In the genomic region with DNA sequence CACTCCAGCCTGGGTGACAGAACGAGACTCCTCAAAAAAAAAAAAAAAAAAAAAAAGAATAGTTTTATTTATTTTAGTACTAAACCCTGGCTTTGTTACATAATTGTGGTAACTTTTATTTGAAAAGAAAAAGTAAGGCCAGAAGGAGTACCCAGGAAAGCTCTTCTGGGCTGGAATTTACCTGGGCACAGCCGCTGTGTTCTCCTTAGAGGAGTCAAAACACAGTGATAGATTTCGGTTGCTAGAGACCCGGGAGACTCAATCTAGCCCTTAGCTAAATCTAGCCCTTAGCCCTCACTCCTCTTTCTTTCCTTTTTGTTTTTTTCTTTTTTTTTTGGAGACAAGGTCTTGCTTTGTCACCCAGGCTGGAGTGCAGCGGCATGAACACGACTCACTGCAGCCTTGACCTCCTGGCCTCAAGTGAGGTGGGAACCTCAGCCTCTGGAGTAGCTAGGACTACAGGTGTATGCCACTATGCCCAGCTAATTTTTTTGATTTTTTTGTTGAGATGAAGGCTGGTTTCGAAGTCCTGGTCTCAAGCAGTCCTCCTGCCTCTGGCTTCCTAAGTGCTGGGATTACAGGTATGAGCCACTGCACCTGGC, we compare ENCODE assay signal across 15 cellular contexts.
"Had no signal": no experiment of that assay in that cellular context is flagged by ENCODE, and none has a peak within 500 bp of the region (broad histone marks: within the 10 kb centered on the region; RNA-seq: fewer than 3 reads in every experiment).

No MANE protein-coding gene starts in this region.

- H3K27ac ChIP-seq: gastrocnemius medialis, right atrium auricular region, WERI-Rb-1 had no signal

- H3K36me3 ChIP-seq: gastrocnemius medialis, right atrium auricular region, tibial nerve, WERI-Rb-1 had no signal

- H3K27me3 Mint-ChIP-seq: activated CD4-positive, alpha-beta T cell treated with anti-CD3 and anti-CD28 coated beads, Interleukin-2, amount 10 ng/mL, durations not matched to agents 24 days and 14 days; stimulated activated memory B cell treated with anti-CD40 and anti-IgM and Interleukin-4, amounts not matched to agents 10 μg/mL and 1 μg/mL and 100 μg/mL, for 72 hours; T-cell had no signal

- H3K9me3 Mint-ChIP-seq: stimulated activated memory B cell treated with anti-CD40 and anti-IgM and Interleukin-4, amounts not matched to agents 10 μg/mL and 1 μg/mL and 100 μg/mL, for 72 hours; T-cell had no signal

- H3K9me3 ChIP-seq: gastrocnemius medialis, right atrium auricular region had no signal

- ATAC-seq: gastrocnemius medialis; left ventricle myocardium superior; stimulated activated memory B cell treated with anti-CD40 and anti-IgM and Interleukin-4, amounts not matched to agents 10 μg/mL and 1 μg/mL and 100 μg/mL, for 72 hours; T-cell had no signal

- H3K27me3 ChIP-seq: gastrocnemius medialis, right atrium auricular region, tibial nerve had no signal

- DNase-seq: activated CD4-positive, alpha-beta T cell treated with anti-CD3 and anti-CD28 coated beads, Interleukin-2, amount 10 ng/mL, durations not matched to agents 24 days and 14 days; activated CD8-positive, alpha-beta memory T cell treated with anti-CD3 and anti-CD28 coated beads for 24 hours; activated naive CD4-positive, alpha-beta T cell treated with Interleukin-2 at 50 U/mL for 16 hours; central memory CD4-positive, alpha-beta T cell; cortex of kidney; effector CD8-positive, alpha-beta T cell; gastrocnemius medialis; left ventricle myocardium superior; WERI-Rb-1 had no signal

- H3K4me2 ChIP-seq: smooth muscle cell had no signal

- H3K4me3 Mint-ChIP-seq: activated CD4-positive, alpha-beta T cell treated with anti-CD3 and anti-CD28 coated beads, Interleukin-2, amount 10 ng/mL, durations not matched to agents 24 days and 14 days; mesothelial cell of epicardium; stimulated activated memory B cell treated with anti-CD40 and anti-IgM and Interleukin-4, amounts not matched to agents 10 μg/mL and 1 μg/mL and 100 μg/mL, for 72 hours; T-cell had no signal

- H3K27ac Mint-ChIP-seq: activated CD4-positive, alpha-beta T cell treated with anti-CD3 and anti-CD28 coated beads, Interleukin-2, amount 10 ng/mL, durations not matched to agents 24 days and 14 days; mesothelial cell of epicardium; stimulated activated memory B cell treated with anti-CD40 and anti-IgM and Interleukin-4, amounts not matched to agents 10 μg/mL and 1 μg/mL and 100 μg/mL, for 72 hours had no signal

- H3K4me3 ChIP-seq: gastrocnemius medialis, right atrium auricular region, smooth muscle cell, tibial nerve had no signal
